10 cellular contexts compared by ENCODE assay signal in genomic region chr2:169107645-169108044, GRCh38. TPM values are rescaled to one million over a fixed set of nuclear protein-coding genes. Genes with fewer than 3 reads are reported as not detected.
DNase-seq lines count a peak whose midpoint lies in the region; ATAC-seq and TF ChIP-seq lines count a peak whose summit lies in the region.
"Had no signal": no experiment of that assay in that cellular context is flagged by ENCODE, and none has a peak within 500 bp of the region (broad histone marks: within the 10 kb centered on the region; RNA-seq: fewer than 3 reads in every experiment).

No MANE protein-coding gene starts in this region.

- H3K9me3 ChIP-seq in BLaER1 treated with 17β-estradiol and CSF1 and Interleukin-3, amounts not matched to agents 10 nM and 100 nM (replicated peaks in 1 of 11): 0 out of 22 replicates have a peak, but pooled peaks cover 0 to 5% (median 0%) of the 10 kb centered on the region in 11 experiments
- no peaks in the 10 kb centered on the region for H3K9me3 ChIP-seq in T-helper 17 cell (ENCODE audit: control insufficient read depth, low read length, poor library complexity, severe bottlenecking)
- H3K9me3 ChIP-seq in uterus: no peaks in the 10 kb centered on the region

- peaks cover 0 to 3% (median 0%) of the 10 kb centered on the region in 11 experiments; a peak in 1 of 22 replicates for H3K36me3 ChIP-seq in BLaER1 treated with 17β-estradiol and CSF1 and Interleukin-3, amounts not matched to agents 10 nM and 100 nM
- H3K36me3 ChIP-seq in uterus: no peaks in the 10 kb centered on the region

- H3K4me3 Mint-ChIP-seq in T-helper 17 cell: peak overlapping the region; percentile 39

- H3K36me3 Mint-ChIP-seq in T-helper 17 cell (ENCODE audit: low read depth): no peaks in the 10 kb centered on the region

- DNase-seq in T-helper 17 cell: no peak
- no peak for DNase-seq in uterus
- DNase-seq in foreskin keratinocyte: no peak
- no peak for DNase-seq in G401 (ENCODE audit: low spot score)
- DNase-seq in NCI-H526 treated with DMSO at 0.1 percent for 48 hours (lab: John Stamatoyannopoulos, UW): no peak

- H3K27me3 ChIP-seq in BLaER1 treated with 17β-estradiol and CSF1 and Interleukin-3, amounts not matched to agents 10 nM and 100 nM: no peaks in the 10 kb centered on the region
- no peaks in the 10 kb centered on the region for H3K27me3 ChIP-seq in uterus
- H3K27me3 ChIP-seq in foreskin keratinocyte: peaks cover 73% of the 10 kb centered on the region

- peaks cover 13 to 64% (median 53%) of the 10 kb centered on the region in 10 experiments for H3K4me1 ChIP-seq in BLaER1 treated with 17β-estradiol and CSF1 and Interleukin-3, amounts not matched to agents 10 nM and 100 nM
- H3K4me1 ChIP-seq in uterus (no peaks in the 10 kb centered on the region), foreskin keratinocyte (no peaks in the 10 kb centered on the region)

- H3K4me3 ChIP-seq in BLaER1 treated with 17β-estradiol and CSF1 and Interleukin-3, amounts not matched to agents 10 nM and 100 nM: no peak overlapping the region
- no peak overlapping the region for H3K4me3 ChIP-seq in uterus

- no peaks in the 10 kb centered on the region for H4K20me1 ChIP-seq in BLaER1 treated with 17β-estradiol and CSF1 and Interleukin-3, amounts not matched to agents 10 nM and 100 nM

- in situ Hi-C loops in G401 (cut with HindIII; ENCODE audit: low sequenced_read_pairs): no loop called here

- TF ChIP-seq CTCF in uterus (IDR thresholded peaks at IDR 0.05): no peak
- TF ChIP-seq CTCF in foreskin keratinocyte (conservative IDR thresholded peaks at IDR 0.05): no peak

- intact Hi-C loops in uterus (cut with DNase I; ENCODE audit: low total_unique reads): no loop called here

- peaks cover 40% of the 10 kb centered on the region for H3K4me1 Mint-ChIP-seq in T-helper 17 cell

- peak overlapping the region; percentile 7 to 81 (median 63) for H3K4me2 ChIP-seq in BLaER1 treated with 17β-estradiol and CSF1 and Interleukin-3, amounts not matched to agents 10 nM and 100 nM

- TF ChIP-seq POLR2A in uterus (IDR thresholded peaks at IDR 0.05): no peak

- ATAC-seq in GM19023 (IDR thresholded peaks at IDR 0.05; ENCODE audit: unreplicated experiment): peak; percentile 75
- peak; percentile 64 for ATAC-seq in HG03045 (IDR thresholded peaks at IDR 0.05; ENCODE audit: unreplicated experiment)
- peak; percentile 96 for ATAC-seq in T-helper 17 cell
- no peak for ATAC-seq in foreskin keratinocyte

- H3K27ac ChIP-seq in BLaER1 treated with 17β-estradiol and CSF1 and Interleukin-3, amounts not matched to agents 10 nM and 100 nM: peak overlapping the region in 6 of 11 experiments; percentile 2 to 72 (median 42); a peak in 9 of 22 replicates
- H3K27ac ChIP-seq in uterus (no peak overlapping the region), foreskin keratinocyte (no peak overlapping the region)

- no peak overlapping the region for H3K27ac Mint-ChIP-seq in T-helper 17 cell

- H3K9ac ChIP-seq in BLaER1 treated with 17β-estradiol and CSF1 and Interleukin-3, amounts not matched to agents 10 nM and 100 nM: 0 out of 22 replicates have a peak overlapping the region, but pooled peaks of 2 of the 11 experiments have one; percentile 0 to 14

- H3K27me3 Mint-ChIP-seq in T-helper 17 cell: peaks cover 5% of the 10 kb centered on the region
- H3K27me3 Mint-ChIP-seq: stimulated activated naive CD8-positive, alpha-beta T cell treated with anti-CD3 and anti-CD28 coated beads, Interleukin-15, Interleukin-2, amounts not matched to agents 100 ng/mL and 50 ng/mL, for 24 hours had no signal

RNA-seq across cellular contexts. Expression of gene DHRS9, which starts 38.3 kb away (rescaled TPM):
- not detected for total RNA-seq in T-helper 17 cell
- total RNA-seq in uterus: under 1 TPM in 3 of 4 donors, not detected in 1; 0.26 to 0.91 (median 0.48) TPM
- 0.20 TPM in 1 of 2 replicates, not detected in the other for total RNA-seq in foreskin keratinocyte
- polyA plus RNA-seq in foreskin keratinocyte: 0.09 and 0.10 TPM in 2 replicates
- total RNA-seq in G401 (2014; rRNA removed; shearing (Covaris generic)): not detected in 2 replicates
- total RNA-seq: M059J had no signal

Comparison
In these comparisons a context has a peak if more than half of its experiments do, and no peak if none do; other contexts are left out.
1. H3K27ac ChIP-seq: peak in BLaER1 treated with 17β-estradiol and CSF1 and Interleukin-3, amounts not matched to agents 10 nM and 100 nM (6 of 11); none in uterus (0 of 2) and foreskin keratinocyte (single experiment).